ENCODE assay signal across 8 cellular contexts in the genomic region with DNA sequence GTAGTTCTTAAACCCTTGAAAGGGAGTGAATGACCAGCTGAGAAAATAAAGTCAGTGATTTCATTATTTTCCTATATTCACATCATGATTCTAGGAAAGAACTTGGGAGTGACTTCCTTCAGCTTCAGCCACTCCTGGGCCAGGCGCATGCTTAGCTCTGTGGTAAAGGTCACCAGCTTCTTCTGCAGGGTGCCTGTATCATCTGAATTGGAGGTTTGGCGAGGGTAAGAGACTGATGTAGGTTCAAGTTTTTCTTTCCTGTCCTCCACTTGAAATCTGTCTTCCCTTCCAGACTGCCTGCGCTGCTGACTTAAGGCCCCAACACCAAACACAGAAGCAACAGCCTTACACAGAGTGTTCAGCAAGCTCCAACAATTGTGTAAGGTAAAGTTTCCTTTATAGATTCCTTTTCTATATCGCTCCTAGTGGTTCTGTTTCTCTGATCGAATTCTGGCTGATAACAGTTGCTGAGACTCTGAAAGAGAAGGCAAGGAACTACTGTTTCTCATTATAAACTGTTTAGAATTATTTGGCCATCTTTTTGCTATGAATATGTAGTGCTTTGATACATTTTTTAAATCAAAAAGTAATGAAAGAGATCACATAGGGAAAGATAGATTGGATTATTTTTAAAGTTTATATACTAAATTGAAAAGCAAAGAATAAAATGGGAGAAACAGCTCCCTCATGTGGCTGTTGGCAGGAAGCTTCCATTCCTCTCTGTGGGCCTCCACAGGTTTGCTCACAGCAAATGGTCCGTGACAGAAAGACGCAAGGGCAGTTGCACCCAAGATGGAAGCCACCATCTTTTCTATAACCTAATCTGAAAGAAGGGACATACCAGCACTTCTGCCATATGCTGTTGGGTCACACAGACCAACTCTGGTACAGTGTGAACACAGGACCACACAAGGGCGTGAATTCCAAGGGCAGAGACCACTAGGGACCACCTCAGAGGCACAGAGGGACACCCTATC. TPM values are rescaled to one million over a fixed set of nuclear protein-coding genes. Genes with fewer than 3 reads are reported as not detected.
DNase-seq lines count a peak whose midpoint lies in the region; ATAC-seq and TF ChIP-seq lines count a peak whose summit lies in the region.

No MANE protein-coding gene starts in this region.

- TF ChIP-seq CTCF in heart right ventricle (IDR thresholded peaks at IDR 0.05) (peak in 8 of 9 donors; percentile 31 to 76 (median 61)), HFFc6 (IDR thresholded peaks at IDR 0.05) (peak; percentile 88), WERI-Rb-1 (IDR thresholded peaks at IDR 0.05; ENCODE audit: low read depth, low read length) (peak; percentile 72), esophagus squamous epithelium (IDR thresholded peaks at IDR 0.05) (peak in 5 of 6 experiments; percentile 53 to 74 (median 56)), progenitor cell of endocrine pancreas (IDR thresholded peaks at IDR 0.05; ENCODE audit: unreplicated experiment) (peak; percentile 86)

- H3K36me3 ChIP-seq in heart right ventricle (peaks cover 0 to 69% (median 10%) of the 10 kb centered on the region in 9 donors), WERI-Rb-1 (peaks cover 18% of the 10 kb centered on the region), esophagus squamous epithelium (peaks cover 2 to 40% (median 9%) of the 10 kb centered on the region in 3 donors)

- H3K27ac Mint-ChIP-seq in HFFc6 (no peak overlapping the region), progenitor cell of endocrine pancreas (no peak overlapping the region)

- no peaks in the 10 kb centered on the region for H3K27me3 Mint-ChIP-seq in HFFc6 (ENCODE audit: insufficient read depth)
- no peaks in the 10 kb centered on the region for H3K27me3 Mint-ChIP-seq in progenitor cell of endocrine pancreas

- 67 to 74% methylated on average over 8 of the region's 8 CpGs for WGBS in heart right ventricle, 2 donors
- 62% methylated on average over 6 to 8 of the region's 8 CpGs for WGBS in esophagus squamous epithelium, 2 donors

- no peaks in the 10 kb centered on the region for H3K36me3 Mint-ChIP-seq in HFFc6 (ENCODE audit: low read depth)
- H3K36me3 Mint-ChIP-seq in progenitor cell of endocrine pancreas (ENCODE audit: insufficient read depth): peaks cover 1% of the 10 kb centered on the region

- H3K4me3 Mint-ChIP-seq in HFFc6 (no peak overlapping the region), progenitor cell of endocrine pancreas (ENCODE audit: low read depth) (no peak overlapping the region)

- H3K4me1 ChIP-seq in heart right ventricle (no peaks in the 10 kb centered on the region), esophagus squamous epithelium (peaks cover 0 to 39% (median 8%) of the 10 kb centered on the region in 3 donors)

- H3K4me1 Mint-ChIP-seq in HFFc6 (ENCODE audit: low read depth) (0 out of 2 replicates have a peak, but pooled peaks cover 8% of the 10 kb centered on the region), progenitor cell of endocrine pancreas (ENCODE audit: low read depth) (no peaks in the 10 kb centered on the region)

- H3K9me3 Mint-ChIP-seq in HFFc6 (no peaks in the 10 kb centered on the region), progenitor cell of endocrine pancreas (ENCODE audit: low read depth) (no peaks in the 10 kb centered on the region)

- ATAC-seq in heart right ventricle: peak in 1 of 8 donors; percentile 34

- DNase-seq in heart right ventricle (peak in 1 of 2 donors; percentile 5), cardiac septum (ENCODE audit: low spot score) (no peak), HFFc6 (peak; percentile 31), NCI-H1105 treated with DMSO at 0.1 percent for 48 hours (lab: John Stamatoyannopoulos, UW) (peak; percentile 55), WERI-Rb-1 (peak; percentile 42), esophagus squamous epithelium (lab: John Stamatoyannopoulos, UW) (no peak), progenitor cell of endocrine pancreas (ENCODE audit: low spot score, unreplicated experiment) (no peak), UCSD-AML1 (lab: John Stamatoyannopoulos, UW; ENCODE audit: unreplicated experiment) (no peak)

- H3K4me3 ChIP-seq in heart right ventricle (no peak overlapping the region), WERI-Rb-1 (ENCODE audit: low read depth, low read length) (no peak overlapping the region), esophagus squamous epithelium (no peak overlapping the region)

- H3K9me3 ChIP-seq in heart right ventricle (no peaks in the 10 kb centered on the region), WERI-Rb-1 (ENCODE audit: severe bottlenecking) (no peaks in the 10 kb centered on the region), esophagus squamous epithelium (no peaks in the 10 kb centered on the region)

- H3K27me3 ChIP-seq in heart right ventricle: no peaks in the 10 kb centered on the region
- no peaks in the 10 kb centered on the region for H3K27me3 ChIP-seq in WERI-Rb-1 (ENCODE audit: insufficient read depth, low read depth, severe bottlenecking)
- no peaks in the 10 kb centered on the region for H3K27me3 ChIP-seq in esophagus squamous epithelium

- no peak for TF ChIP-seq POLR2A in esophagus squamous epithelium (IDR thresholded peaks at IDR 0.05)

- intact Hi-C loops in heart right ventricle (cut with DNase I) (loop anchor here in 1 of 10 donors (5.0 kb wide), 1 partner anchor 219 kb away; no protein-coding TSS in a partner anchor), cardiac septum (cut with DNase I) (no loop called here), esophagus squamous epithelium (cut with DNase I) (no loop called here)

- no peak overlapping the region for H3K27ac ChIP-seq in heart right ventricle
- H3K27ac ChIP-seq in WERI-Rb-1: no peak overlapping the region
- no peak overlapping the region for H3K27ac ChIP-seq in esophagus squamous epithelium

RNA-seq across cellular contexts. Expression of a gene that starts 14.0 kb away (rescaled TPM):
- total RNA-seq in heart right ventricle: 10 to 100 TPM; 10.0 to 16.8 (median 14.2) TPM
- polyA plus RNA-seq in heart right ventricle: 10 to 100 TPM; 10.0 to 25.2 TPM
- total RNA-seq in cardiac septum: 16.7 TPM
- 10 to 100 TPM; 13.1 to 15.4 (median 13.8) TPM for total RNA-seq in HFFc6 (2021; fragmentation: NEBNext Ultra II Directional; extraction: Animal tissue kit (Norgen Biotek cat#: 25700))
- total RNA-seq in esophagus squamous epithelium: 10 to 100 TPM in 3 of 4 donors, 1 to 10 TPM in 1; 9.2 to 30.9 (median 18.0) TPM
- 51.0 and 55.0 TPM in 2 replicates for total RNA-seq in progenitor cell of endocrine pancreas

RNA-seq across cellular contexts. Expression of a gene that starts 16.4 kb away (rescaled TPM):
- total RNA-seq in heart right ventricle: not detected
- polyA plus RNA-seq in heart right ventricle: under 1 TPM in 1 of 2 donors, not detected in 1; 0.15 TPM
- total RNA-seq in cardiac septum: not detected
- total RNA-seq in HFFc6 (2021; fragmentation: NEBNext Ultra II Directional; extraction: Animal tissue kit (Norgen Biotek cat#: 25700)): not detected
- not detected for total RNA-seq in esophagus squamous epithelium
- not detected in 2 replicates for total RNA-seq in progenitor cell of endocrine pancreas

Comparison
In these comparisons a context has a peak if more than half of its experiments do, and no peak if none do; other contexts are left out.
1. DNase-seq: peak in HFFc6 (single experiment), NCI-H1105 treated with DMSO at 0.1 percent for 48 hours (single experiment) and WERI-Rb-1 (single experiment); none in cardiac septum (single experiment), esophagus squamous epithelium (single experiment), progenitor cell of endocrine pancreas (single experiment) and UCSD-AML1 (single experiment).
2. Peak in every context shown above with its lines, with median percentiles within 50 percentile points of each other: CTCF ChIP-seq.